ENCODE assay signal across 8 cellular contexts in the genomic region with DNA sequence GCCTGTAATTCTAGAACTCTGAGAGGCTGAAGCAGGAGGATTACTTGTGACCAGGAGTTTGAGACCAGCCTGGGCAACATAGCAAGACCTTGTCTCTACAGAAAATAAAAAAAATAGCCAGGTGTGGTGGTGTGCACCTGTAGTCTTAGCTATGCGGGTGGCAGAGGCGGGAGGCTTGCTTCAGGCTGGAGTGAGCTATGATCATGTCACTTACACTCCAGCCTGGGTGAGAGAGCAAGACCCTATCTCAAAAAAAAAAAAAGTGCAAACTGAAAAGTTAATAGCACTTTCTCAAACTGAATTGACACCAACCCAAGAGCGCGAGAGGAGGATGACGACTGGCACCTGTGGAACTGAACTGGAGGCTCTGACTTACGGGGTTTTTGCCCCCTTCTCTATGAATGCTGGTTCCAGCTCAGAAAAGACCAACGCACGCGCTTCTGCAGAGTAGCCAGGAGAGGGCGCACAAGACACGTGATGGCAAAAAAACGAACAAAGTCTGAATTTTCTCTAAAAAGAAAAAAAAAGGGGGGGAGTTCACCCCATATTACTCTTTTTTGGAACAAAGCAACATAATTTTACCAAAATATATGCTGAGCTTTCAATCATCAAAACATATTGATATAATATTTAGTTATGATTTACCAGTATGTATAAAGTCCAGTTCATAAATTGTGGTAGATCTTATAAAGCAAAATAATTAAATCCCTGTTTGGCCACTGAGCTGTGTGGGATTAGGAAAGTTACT. TPM values are rescaled to one million over a fixed set of nuclear protein-coding genes. Genes with fewer than 3 reads are reported as not detected.
DNase-seq lines count a peak whose midpoint lies in the region; ATAC-seq and TF ChIP-seq lines count a peak whose summit lies in the region.

No MANE protein-coding gene starts in this region.

- DNase-seq in DND-41 (peak; percentile 69), M059J (ENCODE audit: low read depth) (peak; percentile 39), SKM-1 (lab: John Stamatoyannopoulos, UW; ENCODE audit: unreplicated experiment) (peak; percentile 53), left cardiac atrium (peak; percentile 48), smooth muscle cell (lab: John Stamatoyannopoulos, UW; ENCODE audit: unreplicated experiment) (no peak)
- peak in 1 of 2 donors; percentile 68 for DNase-seq in activated naive CD4-positive, alpha-beta T cell treated with anti-CD3 and anti-CD28 coated beads, Interleukin-2, amount 50 U/mL, for 72 hours (ENCODE audit: low spot score in 2 of 2)

- no peaks in the 10 kb centered on the region for H3F3A ChIP-seq in smooth muscle cell (ENCODE audit: low read depth)

- H2AFZ ChIP-seq in DND-41 (ENCODE audit: low read depth, low read length) (no peak overlapping the region), smooth muscle cell (ENCODE audit: low read depth) (no peak overlapping the region)

- H3K36me3 Mint-ChIP-seq in activated naive CD4-positive, alpha-beta T cell treated with anti-CD3 and anti-CD28 coated beads, Interleukin-2, amount 50 U/mL, for 72 hours, result no peaks in the 10 kb centered on the region

- H3K9me3 ChIP-seq in DND-41 (ENCODE audit: insufficient read depth, low read length, severe bottlenecking), result no peaks in the 10 kb centered on the region
- no peaks in the 10 kb centered on the region for H3K9me3 ChIP-seq in smooth muscle cell (replicated peaks; ENCODE audit: low read depth)

- H3K9ac ChIP-seq in DND-41 (ENCODE audit: low read depth, low read length), result no peak overlapping the region
- H3K9ac ChIP-seq in smooth muscle cell (ENCODE audit: low read depth), result no peak overlapping the region

- no peak overlapping the region for H3K27ac Mint-ChIP-seq in activated naive CD4-positive, alpha-beta T cell treated with anti-CD3 and anti-CD28 coated beads, Interleukin-2, amount 50 U/mL, for 72 hours

- H3K9me3 Mint-ChIP-seq in activated naive CD4-positive, alpha-beta T cell treated with anti-CD3 and anti-CD28 coated beads, Interleukin-2, amount 50 U/mL, for 72 hours, result no peaks in the 10 kb centered on the region

- peak; percentile 78 for ATAC-seq in DND-41 (ENCODE audit: insufficient read depth, low read depth)
- peak; percentile 64 to 70 for ATAC-seq in activated naive CD4-positive, alpha-beta T cell treated with anti-CD3 and anti-CD28 coated beads, Interleukin-2, amount 50 U/mL, for 72 hours
- peak in 1 of 2 donors; percentile 44 for ATAC-seq in left cardiac atrium
- no peak for ATAC-seq in GM18519 (IDR thresholded peaks at IDR 0.05; ENCODE audit: low FRiP score, unreplicated experiment)
- no peak for ATAC-seq in HG02759 (IDR thresholded peaks at IDR 0.05; ENCODE audit: unreplicated experiment)

- WGBS in smooth muscle cell (ENCODE audit: low lambda C conversion rate), result 21% methylated on average over 12 of the region's 12 CpGs

- H3K4me1 ChIP-seq in DND-41 (ENCODE audit: insufficient read depth, low read length), result no peaks in the 10 kb centered on the region
- no peaks in the 10 kb centered on the region for H3K4me1 ChIP-seq in smooth muscle cell (ENCODE audit: low read depth)

- H3K36me3 ChIP-seq in DND-41 (ENCODE audit: insufficient read depth, low read length), result no peaks in the 10 kb centered on the region
- no peaks in the 10 kb centered on the region for H3K36me3 ChIP-seq in smooth muscle cell (ENCODE audit: low read depth)

- TF ChIP-seq CTCF in DND-41 (IDR thresholded peaks at IDR 0.05; ENCODE audit: borderline replicate concordance, extremely low read depth, low read length, poor library complexity, severe bottlenecking), result peak; percentile 95
- TF ChIP-seq CTCF in smooth muscle cell (IDR thresholded peaks at IDR 0.05; ENCODE audit: borderline replicate concordance, insufficient read depth, poor library complexity, severe bottlenecking), result peak; percentile 92

- H3K79me2 ChIP-seq in DND-41 (ENCODE audit: insufficient read depth, low read length) (no peaks in the 10 kb centered on the region), smooth muscle cell (ENCODE audit: low read depth) (no peaks in the 10 kb centered on the region)

- H3K4me2 ChIP-seq in DND-41 (ENCODE audit: insufficient read depth, low read length), result no peak overlapping the region
- no peak overlapping the region for H3K4me2 ChIP-seq in smooth muscle cell

- H3K4me3 ChIP-seq in DND-41 (ENCODE audit: low read depth in 1 of 2, low read length in 2 of 2), result no peak overlapping the region
- no peak overlapping the region for H3K4me3 ChIP-seq in smooth muscle cell

- H3K27ac ChIP-seq in DND-41 (ENCODE audit: low read length), result no peak overlapping the region
- no peak overlapping the region for H3K27ac ChIP-seq in smooth muscle cell (ENCODE audit: low read depth)

- H4K20me1 ChIP-seq in DND-41 (ENCODE audit: insufficient read depth, low read length) (no peaks in the 10 kb centered on the region), smooth muscle cell (ENCODE audit: low read depth) (no peaks in the 10 kb centered on the region)

- H3K27me3 ChIP-seq in DND-41 (ENCODE audit: insufficient read depth, low read length, poor library complexity) (no peaks in the 10 kb centered on the region), smooth muscle cell (ENCODE audit: low read depth) (no peaks in the 10 kb centered on the region)

- intact Hi-C loops in left cardiac atrium (cut with DNase I), result loop anchor here in 1 of 2 donors (2.0 kb wide), 2 partner anchors 117 to 277 kb away; no protein-coding TSS in a partner anchor

RNA-seq across cellular contexts. Expression of gene CFAP92, which starts 23.7 kb away (rescaled TPM):
- 0.27 TPM in 1 of 2 replicates, not detected in the other for total RNA-seq in M059J (2014; rRNA removed; shearing (Covaris generic))
- total RNA-seq in activated naive CD4-positive, alpha-beta T cell treated with anti-CD3 and anti-CD28 coated beads, Interleukin-2, amount 50 U/mL, for 72 hours, result under 1 TPM in 1 of 2 donors, not detected in 1; 0.45 TPM
- under 1 TPM; 0.29 to 0.73 TPM for total RNA-seq in left cardiac atrium
- total RNA-seq in smooth muscle cell, result 0.49 and 0.67 TPM in 2 replicates
- 0.85 and 0.89 TPM in 2 replicates for polyA plus RNA-seq in smooth muscle cell

RNA-seq across cellular contexts. Expression of gene EFCC1, which starts 30.9 kb away (rescaled TPM):
- total RNA-seq in M059J (2014; rRNA removed; shearing (Covaris generic)), result not detected in 2 replicates
- total RNA-seq in activated naive CD4-positive, alpha-beta T cell treated with anti-CD3 and anti-CD28 coated beads, Interleukin-2, amount 50 U/mL, for 72 hours, result under 1 TPM in 1 of 2 donors, not detected in 1; 0.18 TPM
- total RNA-seq in left cardiac atrium (1 to 10 TPM; 1.1 to 2.3 TPM), smooth muscle cell (not detected in 2 replicates)
- polyA plus RNA-seq in smooth muscle cell, result 0.26 TPM in 1 of 2 replicates, not detected in the other

Comparison
In these comparisons a context has a peak if more than half of its experiments do, and no peak if none do; other contexts are left out.
1. ATAC-seq: peak in DND-41 (single experiment) and activated naive CD4-positive, alpha-beta T cell treated with anti-CD3 and anti-CD28 coated beads, Interleukin-2, amount 50 U/mL, for 72 hours (2 of 2); none in GM18519 (single experiment) and HG02759 (single experiment).